In the genomic region with DNA sequence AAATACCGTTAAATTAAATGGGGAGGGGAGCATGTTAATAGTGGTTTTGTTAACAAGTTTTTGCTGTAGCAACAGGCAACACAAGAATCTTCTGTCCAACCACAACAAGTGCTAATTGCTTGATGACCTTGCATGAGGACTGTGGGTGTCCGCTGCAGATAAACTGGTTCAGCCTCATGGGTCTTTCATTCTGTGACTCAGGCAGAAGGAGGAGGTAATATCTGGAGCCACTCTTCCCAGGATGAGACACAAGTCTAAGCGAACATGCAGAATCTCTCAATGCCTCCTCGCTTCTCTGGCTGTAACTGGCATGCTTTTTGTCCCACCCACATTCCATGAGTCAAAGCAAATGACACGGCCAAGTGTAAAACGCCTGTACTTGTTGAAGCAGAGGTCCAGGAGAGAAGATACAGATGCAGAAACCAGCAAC, we compare ENCODE assay signal across 1 cellular context.
A peak's percentile ranks its signal among the peaks of the same experiment; 100 is the strongest.
TF ChIP-seq lines count a peak whose summit lies in the region.

No MANE protein-coding gene starts in this region.

TF ChIP-seq in K562, 482 proteins besides CTCF, POLR2A, EP300 and RAD21 (continued from another document and continues in another):
- TF ChIP-seq, protein P1, sequence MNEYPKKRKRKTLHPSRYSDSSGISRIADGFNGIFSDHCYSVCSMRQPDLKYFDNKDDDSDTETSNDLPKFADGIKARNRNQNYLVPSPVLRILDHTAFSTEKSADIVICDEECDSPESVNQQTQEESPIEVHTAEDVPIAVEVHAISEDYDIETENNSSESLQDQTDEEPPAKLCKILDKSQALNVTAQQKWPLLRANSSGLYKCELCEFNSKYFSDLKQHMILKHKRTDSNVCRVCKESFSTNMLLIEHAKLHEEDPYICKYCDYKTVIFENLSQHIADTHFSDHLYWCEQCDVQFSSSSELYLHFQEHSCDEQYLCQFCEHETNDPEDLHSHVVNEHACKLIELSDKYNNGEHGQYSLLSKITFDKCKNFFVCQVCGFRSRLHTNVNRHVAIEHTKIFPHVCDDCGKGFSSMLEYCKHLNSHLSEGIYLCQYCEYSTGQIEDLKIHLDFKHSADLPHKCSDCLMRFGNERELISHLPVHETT (CRISPR knock-in tag; conservative IDR thresholded peaks at IDR 0.05 in 1 of 2, IDR thresholded peaks at IDR 0.05 in 1 of 2) = no peak
- TF ChIP-seq SREBF2 (CRISPR knock-in tag; IDR thresholded peaks at IDR 0.05) (no peak), ZNF75A (CRISPR knock-in tag; IDR thresholded peaks at IDR 0.05) (no peak), TARDBP (IDR thresholded peaks at IDR 0.05) (no peak), NEUROD1 (IDR thresholded peaks at IDR 0.05; ENCODE audit: borderline replicate concordance, low read depth, low read length, partially characterized antibody) (no peak), ZFX (CRISPR knock-in tag; IDR thresholded peaks at IDR 0.05) (no peak), TRIM28 (IDR thresholded peaks at IDR 0.05) (no peak), CEBPB (tag; IDR thresholded peaks at IDR 0.05) (no peak), NFXL1 (CRISPR knock-in tag; IDR thresholded peaks at IDR 0.05) (no peak), ZZZ3 (IDR thresholded peaks at IDR 0.05) (no peak), EZH2 (IDR thresholded peaks at IDR 0.05; ENCODE audit: borderline replicate concordance, low read depth, low read length) (no peak), PRMT5 (CRISPR knock-in tag; IDR thresholded peaks at IDR 0.05) (no peak), RBM14 (IDR thresholded peaks at IDR 0.05; ENCODE audit: borderline replicate concordance, insufficient read depth, low read depth, low read length) (no peak), MAFG (tag; conservative IDR thresholded peaks at IDR 0.05) (peak; percentile 36), XRCC5 (IDR thresholded peaks at IDR 0.05; ENCODE audit: low read depth, low read length) (no peak), COPS2 (conservative IDR thresholded peaks at IDR 0.05) (no peak), HSF4 (CRISPR knock-in tag; IDR thresholded peaks at IDR 0.05; ENCODE audit: borderline replicate concordance) (no peak), POLR3G (IDR thresholded peaks at IDR 0.05; ENCODE audit: extremely low read depth, insufficient read length, insufficient replicate concordance) (no peak), NCOA4 (IDR thresholded peaks at IDR 0.05; ENCODE audit: partially characterized antibody) (no peak), PRPF4 (IDR thresholded peaks at IDR 0.05; ENCODE audit: insufficient read depth, low read depth, low read length, poor library complexity, severe bottlenecking) (no peak), CHD1 (IDR thresholded peaks at IDR 0.05; ENCODE audit: low read length) (no peak), SMAD2 (IDR thresholded peaks at IDR 0.05; ENCODE audit: low read depth, low read length) (no peak), HDGF (IDR thresholded peaks at IDR 0.05) (no peak)
- TF ChIP-seq, protein P2, sequence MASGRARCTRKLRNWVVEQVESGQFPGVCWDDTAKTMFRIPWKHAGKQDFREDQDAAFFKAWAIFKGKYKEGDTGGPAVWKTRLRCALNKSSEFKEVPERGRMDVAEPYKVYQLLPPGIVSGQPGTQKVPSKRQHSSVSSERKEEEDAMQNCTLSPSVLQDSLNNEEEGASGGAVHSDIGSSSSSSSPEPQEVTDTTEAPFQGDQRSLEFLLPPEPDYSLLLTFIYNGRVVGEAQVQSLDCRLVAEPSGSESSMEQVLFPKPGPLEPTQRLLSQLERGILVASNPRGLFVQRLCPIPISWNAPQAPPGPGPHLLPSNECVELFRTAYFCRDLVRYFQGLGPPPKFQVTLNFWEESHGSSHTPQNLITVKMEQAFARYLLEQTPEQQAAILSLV (tag; IDR thresholded peaks at IDR 0.05) = no peak
- TF ChIP-seq, protein P3, sequence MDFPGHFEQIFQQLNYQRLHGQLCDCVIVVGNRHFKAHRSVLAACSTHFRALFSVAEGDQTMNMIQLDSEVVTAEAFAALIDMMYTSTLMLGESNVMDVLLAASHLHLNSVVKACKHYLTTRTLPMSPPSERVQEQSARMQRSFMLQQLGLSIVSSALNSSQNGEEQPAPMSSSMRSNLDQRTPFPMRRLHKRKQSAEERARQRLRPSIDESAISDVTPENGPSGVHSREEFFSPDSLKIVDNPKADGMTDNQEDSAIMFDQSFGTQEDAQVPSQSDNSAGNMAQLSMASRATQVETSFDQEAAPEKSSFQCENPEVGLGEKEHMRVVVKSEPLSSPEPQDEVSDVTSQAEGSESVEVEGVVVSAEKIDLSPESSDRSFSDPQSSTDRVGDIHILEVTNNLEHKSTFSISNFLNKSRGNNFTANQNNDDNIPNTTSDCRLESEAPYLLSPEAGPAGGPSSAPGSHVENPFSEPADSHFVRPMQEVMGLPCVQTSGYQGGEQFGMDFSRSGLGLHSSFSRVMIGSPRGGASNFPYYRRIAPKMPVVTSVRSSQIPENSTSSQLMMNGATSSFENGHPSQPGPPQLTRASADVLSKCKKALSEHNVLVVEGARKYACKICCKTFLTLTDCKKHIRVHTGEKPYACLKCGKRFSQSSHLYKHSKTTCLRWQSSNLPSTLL (IDR thresholded peaks at IDR 0.05) = no peak
- TF ChIP-seq, protein P4, sequence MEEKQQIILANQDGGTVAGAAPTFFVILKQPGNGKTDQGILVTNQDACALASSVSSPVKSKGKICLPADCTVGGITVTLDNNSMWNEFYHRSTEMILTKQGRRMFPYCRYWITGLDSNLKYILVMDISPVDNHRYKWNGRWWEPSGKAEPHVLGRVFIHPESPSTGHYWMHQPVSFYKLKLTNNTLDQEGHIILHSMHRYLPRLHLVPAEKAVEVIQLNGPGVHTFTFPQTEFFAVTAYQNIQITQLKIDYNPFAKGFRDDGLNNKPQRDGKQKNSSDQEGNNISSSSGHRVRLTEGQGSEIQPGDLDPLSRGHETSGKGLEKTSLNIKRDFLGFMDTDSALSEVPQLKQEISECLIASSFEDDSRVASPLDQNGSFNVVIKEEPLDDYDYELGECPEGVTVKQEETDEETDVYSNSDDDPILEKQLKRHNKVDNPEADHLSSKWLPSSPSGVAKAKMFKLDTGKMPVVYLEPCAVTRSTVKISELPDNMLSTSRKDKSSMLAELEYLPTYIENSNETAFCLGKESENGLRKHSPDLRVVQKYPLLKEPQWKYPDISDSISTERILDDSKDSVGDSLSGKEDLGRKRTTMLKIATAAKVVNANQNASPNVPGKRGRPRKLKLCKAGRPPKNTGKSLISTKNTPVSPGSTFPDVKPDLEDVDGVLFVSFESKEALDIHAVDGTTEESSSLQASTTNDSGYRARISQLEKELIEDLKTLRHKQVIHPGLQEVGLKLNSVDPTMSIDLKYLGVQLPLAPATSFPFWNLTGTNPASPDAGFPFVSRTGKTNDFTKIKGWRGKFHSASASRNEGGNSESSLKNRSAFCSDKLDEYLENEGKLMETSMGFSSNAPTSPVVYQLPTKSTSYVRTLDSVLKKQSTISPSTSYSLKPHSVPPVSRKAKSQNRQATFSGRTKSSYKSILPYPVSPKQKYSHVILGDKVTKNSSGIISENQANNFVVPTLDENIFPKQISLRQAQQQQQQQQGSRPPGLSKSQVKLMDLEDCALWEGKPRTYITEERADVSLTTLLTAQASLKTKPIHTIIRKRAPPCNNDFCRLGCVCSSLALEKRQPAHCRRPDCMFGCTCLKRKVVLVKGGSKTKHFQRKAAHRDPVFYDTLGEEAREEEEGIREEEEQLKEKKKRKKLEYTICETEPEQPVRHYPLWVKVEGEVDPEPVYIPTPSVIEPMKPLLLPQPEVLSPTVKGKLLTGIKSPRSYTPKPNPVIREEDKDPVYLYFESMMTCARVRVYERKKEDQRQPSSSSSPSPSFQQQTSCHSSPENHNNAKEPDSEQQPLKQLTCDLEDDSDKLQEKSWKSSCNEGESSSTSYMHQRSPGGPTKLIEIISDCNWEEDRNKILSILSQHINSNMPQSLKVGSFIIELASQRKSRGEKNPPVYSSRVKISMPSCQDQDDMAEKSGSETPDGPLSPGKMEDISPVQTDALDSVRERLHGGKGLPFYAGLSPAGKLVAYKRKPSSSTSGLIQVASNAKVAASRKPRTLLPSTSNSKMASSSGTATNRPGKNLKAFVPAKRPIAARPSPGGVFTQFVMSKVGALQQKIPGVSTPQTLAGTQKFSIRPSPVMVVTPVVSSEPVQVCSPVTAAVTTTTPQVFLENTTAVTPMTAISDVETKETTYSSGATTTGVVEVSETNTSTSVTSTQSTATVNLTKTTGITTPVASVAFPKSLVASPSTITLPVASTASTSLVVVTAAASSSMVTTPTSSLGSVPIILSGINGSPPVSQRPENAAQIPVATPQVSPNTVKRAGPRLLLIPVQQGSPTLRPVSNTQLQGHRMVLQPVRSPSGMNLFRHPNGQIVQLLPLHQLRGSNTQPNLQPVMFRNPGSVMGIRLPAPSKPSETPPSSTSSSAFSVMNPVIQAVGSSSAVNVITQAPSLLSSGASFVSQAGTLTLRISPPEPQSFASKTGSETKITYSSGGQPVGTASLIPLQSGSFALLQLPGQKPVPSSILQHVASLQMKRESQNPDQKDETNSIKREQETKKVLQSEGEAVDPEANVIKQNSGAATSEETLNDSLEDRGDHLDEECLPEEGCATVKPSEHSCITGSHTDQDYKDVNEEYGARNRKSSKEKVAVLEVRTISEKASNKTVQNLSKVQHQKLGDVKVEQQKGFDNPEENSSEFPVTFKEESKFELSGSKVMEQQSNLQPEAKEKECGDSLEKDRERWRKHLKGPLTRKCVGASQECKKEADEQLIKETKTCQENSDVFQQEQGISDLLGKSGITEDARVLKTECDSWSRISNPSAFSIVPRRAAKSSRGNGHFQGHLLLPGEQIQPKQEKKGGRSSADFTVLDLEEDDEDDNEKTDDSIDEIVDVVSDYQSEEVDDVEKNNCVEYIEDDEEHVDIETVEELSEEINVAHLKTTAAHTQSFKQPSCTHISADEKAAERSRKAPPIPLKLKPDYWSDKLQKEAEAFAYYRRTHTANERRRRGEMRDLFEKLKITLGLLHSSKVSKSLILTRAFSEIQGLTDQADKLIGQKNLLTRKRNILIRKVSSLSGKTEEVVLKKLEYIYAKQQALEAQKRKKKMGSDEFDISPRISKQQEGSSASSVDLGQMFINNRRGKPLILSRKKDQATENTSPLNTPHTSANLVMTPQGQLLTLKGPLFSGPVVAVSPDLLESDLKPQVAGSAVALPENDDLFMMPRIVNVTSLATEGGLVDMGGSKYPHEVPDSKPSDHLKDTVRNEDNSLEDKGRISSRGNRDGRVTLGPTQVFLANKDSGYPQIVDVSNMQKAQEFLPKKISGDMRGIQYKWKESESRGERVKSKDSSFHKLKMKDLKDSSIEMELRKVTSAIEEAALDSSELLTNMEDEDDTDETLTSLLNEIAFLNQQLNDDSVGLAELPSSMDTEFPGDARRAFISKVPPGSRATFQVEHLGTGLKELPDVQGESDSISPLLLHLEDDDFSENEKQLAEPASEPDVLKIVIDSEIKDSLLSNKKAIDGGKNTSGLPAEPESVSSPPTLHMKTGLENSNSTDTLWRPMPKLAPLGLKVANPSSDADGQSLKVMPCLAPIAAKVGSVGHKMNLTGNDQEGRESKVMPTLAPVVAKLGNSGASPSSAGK (IDR thresholded peaks at IDR 0.05) = no peak
- TF ChIP-seq, protein P5, sequence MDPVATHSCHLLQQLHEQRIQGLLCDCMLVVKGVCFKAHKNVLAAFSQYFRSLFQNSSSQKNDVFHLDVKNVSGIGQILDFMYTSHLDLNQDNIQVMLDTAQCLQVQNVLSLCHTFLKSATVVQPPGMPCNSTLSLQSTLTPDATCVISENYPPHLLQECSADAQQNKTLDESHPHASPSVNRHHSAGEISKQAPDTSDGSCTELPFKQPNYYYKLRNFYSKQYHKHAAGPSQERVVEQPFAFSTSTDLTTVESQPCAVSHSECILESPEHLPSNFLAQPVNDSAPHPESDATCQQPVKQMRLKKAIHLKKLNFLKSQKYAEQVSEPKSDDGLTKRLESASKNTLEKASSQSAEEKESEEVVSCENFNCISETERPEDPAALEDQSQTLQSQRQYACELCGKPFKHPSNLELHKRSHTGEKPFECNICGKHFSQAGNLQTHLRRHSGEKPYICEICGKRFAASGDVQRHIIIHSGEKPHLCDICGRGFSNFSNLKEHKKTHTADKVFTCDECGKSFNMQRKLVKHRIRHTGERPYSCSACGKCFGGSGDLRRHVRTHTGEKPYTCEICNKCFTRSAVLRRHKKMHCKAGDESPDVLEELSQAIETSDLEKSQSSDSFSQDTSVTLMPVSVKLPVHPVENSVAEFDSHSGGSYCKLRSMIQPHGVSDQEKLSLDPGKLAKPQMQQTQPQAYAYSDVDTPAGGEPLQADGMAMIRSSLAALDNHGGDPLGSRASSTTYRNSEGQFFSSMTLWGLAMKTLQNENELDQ (CRISPR knock-in tag; IDR thresholded peaks at IDR 0.05; ENCODE audit: borderline replicate concordance) = no peak
- TF ChIP-seq, protein P6, sequence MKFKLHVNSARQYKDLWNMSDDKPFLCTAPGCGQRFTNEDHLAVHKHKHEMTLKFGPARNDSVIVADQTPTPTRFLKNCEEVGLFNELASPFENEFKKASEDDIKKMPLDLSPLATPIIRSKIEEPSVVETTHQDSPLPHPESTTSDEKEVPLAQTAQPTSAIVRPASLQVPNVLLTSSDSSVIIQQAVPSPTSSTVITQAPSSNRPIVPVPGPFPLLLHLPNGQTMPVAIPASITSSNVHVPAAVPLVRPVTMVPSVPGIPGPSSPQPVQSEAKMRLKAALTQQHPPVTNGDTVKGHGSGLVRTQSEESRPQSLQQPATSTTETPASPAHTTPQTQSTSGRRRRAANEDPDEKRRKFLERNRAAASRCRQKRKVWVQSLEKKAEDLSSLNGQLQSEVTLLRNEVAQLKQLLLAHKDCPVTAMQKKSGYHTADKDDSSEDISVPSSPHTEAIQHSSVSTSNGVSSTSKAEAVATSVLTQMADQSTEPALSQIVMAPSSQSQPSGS (CRISPR knock-in tag; IDR thresholded peaks at IDR 0.05) = no peak
- TF ChIP-seq, protein P7, sequence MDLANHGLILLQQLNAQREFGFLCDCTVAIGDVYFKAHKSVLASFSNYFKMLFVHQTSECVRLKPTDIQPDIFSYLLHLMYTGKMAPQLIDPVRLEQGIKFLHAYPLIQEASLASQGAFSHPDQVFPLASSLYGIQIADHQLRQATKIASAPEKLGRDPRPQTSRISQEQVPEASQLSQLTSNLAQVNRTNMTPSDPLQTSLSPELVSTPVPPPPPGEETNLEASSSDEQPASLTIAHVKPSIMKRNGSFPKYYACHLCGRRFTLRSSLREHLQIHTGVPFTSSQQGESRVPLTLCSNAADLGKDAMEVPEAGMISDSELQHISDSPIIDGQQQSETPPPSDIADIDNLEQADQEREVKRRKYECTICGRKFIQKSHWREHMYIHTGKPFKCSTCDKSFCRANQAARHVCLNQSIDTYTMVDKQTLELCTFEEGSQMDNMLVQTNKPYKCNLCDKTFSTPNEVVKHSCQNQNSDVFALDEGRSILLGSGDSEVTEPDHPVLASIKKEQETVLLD (IDR thresholded peaks at IDR 0.05) = no peak
